ENCODE assay signal across 23 cellular contexts in genomic region chr5:113054899-113055298, GRCh38.
"Had no signal": no experiment of that assay in that cellular context is flagged by ENCODE, and none has a peak within 500 bp of the region (broad histone marks: within the 10 kb centered on the region; RNA-seq: fewer than 3 reads in every experiment).

No MANE protein-coding gene starts in this region.

- H3K9me3 Mint-ChIP-seq: activated naive CD4-positive, alpha-beta T cell treated with anti-CD3 and anti-CD28 coated beads for 36 hours; activated T-cell treated with anti-CD3 and anti-CD28 coated beads, Interleukin-2, amount 50 U/mL, for 24 hours; WTC11 had no signal

- H3K4me3 ChIP-seq: cardiac muscle cell had no signal

- H3K27me3 Mint-ChIP-seq: activated CD8-positive, alpha-beta memory T cell treated with anti-CD3 and anti-CD28 coated beads, Interleukin-2, amount 10 ng/mL, durations not matched to agents 7 days and 5 days; activated naive CD8-positive, alpha-beta T cell; activated T-cell treated with anti-CD3 and anti-CD28 coated beads, Interleukin-2, amount 50 U/mL, for 24 hours; T-helper 17 cell had no signal

- H3K4me3 Mint-ChIP-seq: activated CD8-positive, alpha-beta memory T cell treated with anti-CD3 and anti-CD28 coated beads, Interleukin-2, amount 10 ng/mL, durations not matched to agents 7 days and 5 days; activated CD8-positive, alpha-beta T cell treated with anti-CD3 and anti-CD28 coated beads, Interleukin-2, amount 10 ng/mL, durations not matched to agents 7 days and 5 days; activated naive CD4-positive, alpha-beta T cell treated with anti-CD3 and anti-CD28 coated beads for 36 hours; activated naive CD8-positive, alpha-beta T cell; activated T-cell treated with anti-CD3 and anti-CD28 coated beads, Interleukin-2, amount 50 U/mL, for 24 hours; T-helper 17 cell; WTC11 had no signal

- H3K36me3 Mint-ChIP-seq: activated CD8-positive, alpha-beta memory T cell treated with anti-CD3 and anti-CD28 coated beads, Interleukin-2, amount 10 ng/mL, durations not matched to agents 7 days and 5 days had no signal

- DNase-seq: activated CD4-positive, alpha-beta T cell treated with anti-CD3 and anti-CD28 coated beads for 48 hours; activated CD4-positive, alpha-beta T cell treated with anti-CD3 and anti-CD28 coated beads, Interleukin-2, amount 50 U/mL, for 4 hours; activated CD4-positive, CD25-positive, alpha-beta regulatory T cell treated with anti-CD3 and anti-CD28 coated beads, Interleukin-2, amount 50 U/mL, for 72 hours; activated CD8-positive, alpha-beta memory T cell treated with anti-CD3 and anti-CD28 coated beads, Interleukin-2, amount 10 ng/mL, durations not matched to agents 7 days and 5 days; activated CD8-positive, alpha-beta T cell treated with anti-CD3 and anti-CD28 coated beads, Interleukin-2, amount 10 ng/mL, durations not matched to agents 7 days and 5 days; activated naive CD4-positive, alpha-beta T cell treated with anti-CD3 and anti-CD28 coated beads for 36 hours; activated T-cell treated with anti-CD3 and anti-CD28 coated beads, Interleukin-2, amount 50 U/mL, for 24 hours; brain microvascular endothelial cell; Kasumi-1; KBM-7; NCI-H1105 treated with DMSO at 0.1 percent for 48 hours; NCI-H1436 treated with DMSO at 0.1 percent for 48 hours; NCI-H187 treated with DMSO at 0.1 percent for 48 hours; NCI-H2081 treated with DMSO at 0.1 percent for 48 hours; NCI-H446 treated with DMSO at 0.1 percent for 48 hours; NCI-H526; NCI-H774; SIG-M5; T-helper 17 cell; T-helper 9 cell had no signal

- H3K27ac Mint-ChIP-seq: activated CD8-positive, alpha-beta memory T cell treated with anti-CD3 and anti-CD28 coated beads, Interleukin-2, amount 10 ng/mL, durations not matched to agents 7 days and 5 days; activated CD8-positive, alpha-beta T cell treated with anti-CD3 and anti-CD28 coated beads, Interleukin-2, amount 10 ng/mL, durations not matched to agents 7 days and 5 days; activated naive CD4-positive, alpha-beta T cell treated with anti-CD3 and anti-CD28 coated beads for 36 hours; activated naive CD8-positive, alpha-beta T cell; T-helper 17 cell; WTC11 had no signal

- H3K27me3 ChIP-seq: brain microvascular endothelial cell, cardiac muscle cell had no signal

- H3K27ac ChIP-seq: brain microvascular endothelial cell, cardiac muscle cell had no signal

- ATAC-seq: activated CD8-positive, alpha-beta memory T cell treated with anti-CD3 and anti-CD28 coated beads, Interleukin-2, amount 10 ng/mL, durations not matched to agents 7 days and 5 days; activated CD8-positive, alpha-beta T cell treated with anti-CD3 and anti-CD28 coated beads, Interleukin-2, amount 10 ng/mL, durations not matched to agents 7 days and 5 days; T-helper 17 cell; WTC11 had no signal

- H3K36me3 ChIP-seq: brain microvascular endothelial cell had no signal
